18 cellular contexts compared by ENCODE assay signal in the genomic region with DNA sequence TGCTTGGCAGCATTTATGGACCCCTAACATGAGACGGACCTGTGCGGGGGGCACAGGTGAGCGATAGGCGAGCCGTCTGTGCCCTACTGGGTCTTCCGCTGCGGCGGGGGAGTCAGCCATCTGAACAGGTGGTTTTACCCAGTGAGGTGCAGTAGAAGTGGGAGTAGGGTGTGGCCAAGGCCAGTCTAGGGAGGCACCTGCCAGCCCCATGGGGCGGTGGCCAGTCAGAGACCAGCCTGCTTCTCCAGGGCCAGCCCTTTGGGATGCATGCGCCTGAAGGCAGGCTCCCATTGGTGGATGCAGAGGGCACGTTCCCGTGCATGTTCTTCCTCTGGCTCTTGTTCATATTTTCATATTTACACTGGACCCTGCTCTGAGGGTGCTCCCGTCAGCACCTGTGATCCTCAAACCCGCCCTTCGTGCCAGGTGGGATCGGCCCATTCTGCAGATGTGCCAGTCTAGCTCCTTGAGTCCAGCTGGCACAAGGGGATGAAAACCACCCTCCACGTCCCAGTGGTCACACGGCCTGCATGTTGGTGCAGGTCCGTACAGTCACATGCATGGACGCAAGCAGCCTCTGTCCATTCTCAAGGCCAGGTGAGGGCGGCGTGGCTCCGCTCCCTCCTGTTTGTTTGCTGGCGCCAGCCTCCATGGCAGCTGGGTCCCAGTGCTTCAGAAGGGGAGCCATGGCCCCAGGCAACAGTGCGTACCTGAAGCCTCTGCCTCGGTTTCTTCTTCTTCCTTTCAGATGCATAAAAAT. TPM values are rescaled to one million over a fixed set of nuclear protein-coding genes. Genes with fewer than 3 reads are reported as not detected.
DNase-seq lines count a peak whose midpoint lies in the region; ATAC-seq and TF ChIP-seq lines count a peak whose summit lies in the region.
"Had no signal": no experiment of that assay in that cellular context is flagged by ENCODE, and none has a peak within 500 bp of the region (broad histone marks: within the 10 kb centered on the region; RNA-seq: fewer than 3 reads in every experiment).

No MANE protein-coding gene starts in this region.

- no peak for TF ChIP-seq CTCF in left ventricle myocardium inferior (IDR thresholded peaks at IDR 0.05; ENCODE audit: borderline replicate concordance)
- TF ChIP-seq CTCF in chondrocyte (IDR thresholded peaks at IDR 0.05): no peak
- TF ChIP-seq CTCF in osteoblast (IDR thresholded peaks at IDR 0.05; ENCODE audit: extremely low read depth, low read depth, low read length): no peak
- TF ChIP-seq CTCF in vagina (IDR thresholded peaks at IDR 0.05): no peak
- no peak for TF ChIP-seq CTCF in thyroid gland (IDR thresholded peaks at IDR 0.05)

- POLR2A ChIA-PET in activated CD4-positive, alpha-beta memory T cell treated with anti-CD3 and anti-CD28 coated beads for 36 hours (lab: Charles Lee): no interaction called here

- no peak overlapping the region for H3K4me2 ChIP-seq in osteoblast (ENCODE audit: insufficient read depth, low read length)
- H3K4me2 ChIP-seq: KMS-11 had no signal

- H3K27ac ChIP-seq in left ventricle myocardium inferior (replicated peaks) (no peak overlapping the region), osteoblast (ENCODE audit: low read depth, low read length) (peak overlapping the region; percentile 6), vagina (peak overlapping the region; percentile 61), thyroid gland (no peak overlapping the region)
- H3K27ac ChIP-seq: 22Rv1, KMS-11, SJCRH30 had no signal

- intact Hi-C loops in left ventricle myocardium inferior (cut with micrococcal nuclease): no loop called here
- intact Hi-C loops in left cardiac atrium (cut with DNase I): no loop called here
- intact Hi-C loops in vagina (cut with DNase I): no loop called here
- intact Hi-C loops in activated CD4-positive, alpha-beta memory T cell treated with anti-CD3 and anti-CD28 coated beads for 36 hours (cut with micrococcal nuclease): no loop called here
- intact Hi-C loops in thyroid gland (cut with DNase I): no loop called here

- peaks cover 91% of the 10 kb centered on the region for H4K20me1 ChIP-seq in osteoblast (ENCODE audit: insufficient read depth, low read length)

- H3K27me3 ChIP-seq in left ventricle myocardium inferior (ENCODE audit: low read depth) (no peaks in the 10 kb centered on the region), osteoblast (ENCODE audit: insufficient read depth, low read length) (no peaks in the 10 kb centered on the region), vagina (no peaks in the 10 kb centered on the region), thyroid gland (no peaks in the 10 kb centered on the region)
- H3K27me3 ChIP-seq: SJCRH30 had no signal

- 91 to 95% methylated on average over 25 of the region's 26 CpGs for WGBS in thyroid gland, 2 donors

- no peaks in the 10 kb centered on the region for H3K9me3 Mint-ChIP-seq in chondrocyte (ENCODE audit: low read depth)
- no peaks in the 10 kb centered on the region for H3K9me3 Mint-ChIP-seq in activated CD4-positive, alpha-beta memory T cell treated with anti-CD3 and anti-CD28 coated beads for 36 hours
- H3K9me3 Mint-ChIP-seq: CD4-positive, CD25-positive, alpha-beta regulatory T cell had no signal

- CTCF ChIA-PET in activated CD4-positive, alpha-beta memory T cell treated with anti-CD3 and anti-CD28 coated beads for 36 hours (lab: Charles Lee): interaction anchor here (0.7 kb wide), 1 partner anchor 202 kb away, joined by 3 read pairs; no protein-coding TSS in a partner anchor

- H3K36me3 Mint-ChIP-seq in chondrocyte (ENCODE audit: low read depth): peaks cover 37% of the 10 kb centered on the region
- no peaks in the 10 kb centered on the region for H3K36me3 Mint-ChIP-seq in activated CD4-positive, alpha-beta memory T cell treated with anti-CD3 and anti-CD28 coated beads for 36 hours
- H3K36me3 Mint-ChIP-seq: CD4-positive, CD25-positive, alpha-beta regulatory T cell had no signal

- no peak for TF ChIP-seq POLR2A in vagina (IDR thresholded peaks at IDR 0.05)
- TF ChIP-seq POLR2A in thyroid gland (IDR thresholded peaks at IDR 0.05): no peak

- H3K9me3 ChIP-seq in left ventricle myocardium inferior (replicated peaks) (no peaks in the 10 kb centered on the region), osteoblast (ENCODE audit: low read depth, low read length) (no peaks in the 10 kb centered on the region), vagina (no peaks in the 10 kb centered on the region), thyroid gland (no peaks in the 10 kb centered on the region)
- H3K9me3 ChIP-seq: SJCRH30 had no signal

- H2AFZ ChIP-seq in osteoblast (ENCODE audit: low read length): no peak overlapping the region

- H3K27me3 Mint-ChIP-seq in chondrocyte (ENCODE audit: low read depth): no peaks in the 10 kb centered on the region
- no peaks in the 10 kb centered on the region for H3K27me3 Mint-ChIP-seq in activated CD4-positive, alpha-beta memory T cell treated with anti-CD3 and anti-CD28 coated beads for 36 hours
- H3K27me3 Mint-ChIP-seq: CD4-positive, CD25-positive, alpha-beta regulatory T cell had no signal

- H3K4me1 ChIP-seq in left ventricle myocardium inferior: peaks cover 66% of the 10 kb centered on the region
- H3K4me1 ChIP-seq in osteoblast (ENCODE audit: insufficient read depth, low read length): peaks cover 36% of the 10 kb centered on the region
- H3K4me1 ChIP-seq in vagina: peaks cover 94% of the 10 kb centered on the region
- H3K4me1 ChIP-seq in thyroid gland: peaks cover 0 to 16% of the 10 kb centered on the region in 2 donors

- peaks cover 100% of the 10 kb centered on the region for H3K79me2 ChIP-seq in osteoblast (ENCODE audit: insufficient read depth, low read length)

- no peak for ATAC-seq in left cardiac atrium

- peak overlapping the region; percentile 94 for H3K27ac Mint-ChIP-seq in chondrocyte (ENCODE audit: unreplicated experiment)
- no peak overlapping the region for H3K27ac Mint-ChIP-seq in activated CD4-positive, alpha-beta memory T cell treated with anti-CD3 and anti-CD28 coated beads for 36 hours
- H3K27ac Mint-ChIP-seq: CD4-positive, CD25-positive, alpha-beta regulatory T cell had no signal

- H3K36me3 ChIP-seq in left ventricle myocardium inferior (no peaks in the 10 kb centered on the region), osteoblast (ENCODE audit: insufficient read depth, low read length) (peaks cover 51% of the 10 kb centered on the region), vagina (no peaks in the 10 kb centered on the region), thyroid gland (no peaks in the 10 kb centered on the region)

- H3K4me1 Mint-ChIP-seq in chondrocyte (ENCODE audit: low read depth): peaks cover 76% of the 10 kb centered on the region
- H3K4me1 Mint-ChIP-seq in activated CD4-positive, alpha-beta memory T cell treated with anti-CD3 and anti-CD28 coated beads for 36 hours (ENCODE audit: low read depth): no peaks in the 10 kb centered on the region

- H3K4me3 Mint-ChIP-seq in chondrocyte (ENCODE audit: unreplicated experiment): no peak overlapping the region
- no peak overlapping the region for H3K4me3 Mint-ChIP-seq in activated CD4-positive, alpha-beta memory T cell treated with anti-CD3 and anti-CD28 coated beads for 36 hours

- DNase-seq in left ventricle myocardium inferior (peak; percentile 12), left cardiac atrium (no peak), chondrocyte (ENCODE audit: low spot score) (peak; percentile 88), osteoblast (ENCODE audit: insufficient read length, low spot score, missing footprints) (peak; percentile 42), vagina (ENCODE audit: extremely low spot score in 2 of 2) (no peak), GM19240 (ENCODE audit: insufficient read length, low spot score) (no peak), thyroid gland (no peak)
- no peak for DNase-seq in activated CD4-positive, alpha-beta memory T cell treated with anti-CD3 and anti-CD28 coated beads for 36 hours
- DNase-seq: AML-193; CD4-positive, CD25-positive, alpha-beta regulatory T cell; COR-L47; GOT3; NCI-H1436 treated with DMSO at 0.1 percent for 48 hours; NCI-H2029; NCI-H2171; SJCRH30 had no signal

- H3K4me3 ChIP-seq in left ventricle myocardium inferior (no peak overlapping the region), osteoblast (ENCODE audit: insufficient read depth, low read length) (no peak overlapping the region), vagina (no peak overlapping the region), thyroid gland (replicated peaks in 1 of 3) (no peak overlapping the region)
- H3K4me3 ChIP-seq: SJCRH30 had no signal

RNA-seq across cellular contexts. Expression of a gene that starts 9.0 kb away (rescaled TPM):
- 13.9 TPM for total RNA-seq in left ventricle myocardium inferior
- total RNA-seq in left cardiac atrium: 10 to 100 TPM; 29.8 to 35.2 TPM
- 2,235 to 2,410 TPM (median 2,315 TPM) in 3 replicates for total RNA-seq in chondrocyte
- total RNA-seq in osteoblast: 571 and 801 TPM in 2 replicates
- total RNA-seq in vagina: 36.6 TPM
- total RNA-seq in activated CD4-positive, alpha-beta memory T cell treated with anti-CD3 and anti-CD28 coated beads for 36 hours: under 1 TPM; 0.12 to 0.19 TPM
- total RNA-seq in thyroid gland: 10 to 100 TPM in 2 of 4 donors, 1 to 10 TPM in 2; 4.8 to 16.5 (median 9.4) TPM

Comparison
In these comparisons a context has a peak if more than half of its experiments do, and no peak if none do; other contexts are left out.
1. DNase-seq: peak in left ventricle myocardium inferior (single experiment), chondrocyte (single experiment) and osteoblast (single experiment); none in left cardiac atrium (single experiment), vagina (0 of 2), GM19240 (single experiment), activated CD4-positive, alpha-beta memory T cell treated with anti-CD3 and anti-CD28 coated beads for 36 hours (single experiment) and thyroid gland (0 of 2).
2. H3K27ac ChIP-seq: peak in osteoblast (single experiment) and vagina (single experiment); none in left ventricle myocardium inferior (single experiment) and thyroid gland (0 of 3).
3. RNA of a gene that starts 9.0 kb away (total RNA-seq): 2,235 to 2,410 TPM in chondrocyte and 571 to 801 TPM in osteoblast; 36.6 TPM in vagina (single experiment), 29.8 to 35.2 TPM in left cardiac atrium, 13.9 TPM in left ventricle myocardium inferior (single experiment), 4.8 to 16.5 TPM in thyroid gland and 0.12 to 0.19 TPM in activated CD4-positive, alpha-beta memory T cell treated with anti-CD3 and anti-CD28 coated beads for 36 hours; every median in the first group is over 10 times any median in the second.